1 cellular context compared by ENCODE assay signal in genomic region chr12:120055231-120055630, GRCh38.
TF ChIP-seq lines count a peak whose summit lies in the region.

No MANE protein-coding gene starts in this region.

TF ChIP-seq in HepG2, 621 proteins besides CTCF, POLR2A, EP300 and RAD21 (continued from another document):
- TF ChIP-seq THAP7 (CRISPR knock-in tag; IDR thresholded peaks at IDR 0.05) (no peak), ZNF614 (CRISPR knock-in tag; IDR thresholded peaks at IDR 0.05; ENCODE audit: borderline replicate concordance) (no peak), PHB2 (IDR thresholded peaks at IDR 0.05; ENCODE audit: partially characterized antibody) (no peak), ERF (CRISPR knock-in tag; IDR thresholded peaks at IDR 0.05) (no peak), ETV6 (CRISPR knock-in tag; conservative IDR thresholded peaks at IDR 0.05) (no peak), GTF2F1 (IDR thresholded peaks at IDR 0.05; ENCODE audit: low read length) (no peak), KLF13 (CRISPR knock-in tag; IDR thresholded peaks at IDR 0.05) (no peak), ZKSCAN1 (IDR thresholded peaks at IDR 0.05; ENCODE audit: low read length) (no peak), ZNF691 (CRISPR knock-in tag; IDR thresholded peaks at IDR 0.05; ENCODE audit: borderline replicate concordance, low read depth) (no peak), ZNF329 (CRISPR knock-in tag; IDR thresholded peaks at IDR 0.05; ENCODE audit: low read depth) (no peak), ZNF782 (CRISPR knock-in tag; IDR thresholded peaks at IDR 0.05; ENCODE audit: borderline replicate concordance) (no peak), ZNF577 (CRISPR knock-in tag; IDR thresholded peaks at IDR 0.05; ENCODE audit: borderline replicate concordance, low read depth) (no peak), THAP11 (CRISPR knock-in tag; IDR thresholded peaks at IDR 0.05) (no peak), ZNF350 (CRISPR knock-in tag; IDR thresholded peaks at IDR 0.05; ENCODE audit: borderline replicate concordance, low read depth) (no peak), NR2F2 (IDR thresholded peaks at IDR 0.05; ENCODE audit: borderline replicate concordance, low read depth) (no peak)
